In the genomic region with DNA sequence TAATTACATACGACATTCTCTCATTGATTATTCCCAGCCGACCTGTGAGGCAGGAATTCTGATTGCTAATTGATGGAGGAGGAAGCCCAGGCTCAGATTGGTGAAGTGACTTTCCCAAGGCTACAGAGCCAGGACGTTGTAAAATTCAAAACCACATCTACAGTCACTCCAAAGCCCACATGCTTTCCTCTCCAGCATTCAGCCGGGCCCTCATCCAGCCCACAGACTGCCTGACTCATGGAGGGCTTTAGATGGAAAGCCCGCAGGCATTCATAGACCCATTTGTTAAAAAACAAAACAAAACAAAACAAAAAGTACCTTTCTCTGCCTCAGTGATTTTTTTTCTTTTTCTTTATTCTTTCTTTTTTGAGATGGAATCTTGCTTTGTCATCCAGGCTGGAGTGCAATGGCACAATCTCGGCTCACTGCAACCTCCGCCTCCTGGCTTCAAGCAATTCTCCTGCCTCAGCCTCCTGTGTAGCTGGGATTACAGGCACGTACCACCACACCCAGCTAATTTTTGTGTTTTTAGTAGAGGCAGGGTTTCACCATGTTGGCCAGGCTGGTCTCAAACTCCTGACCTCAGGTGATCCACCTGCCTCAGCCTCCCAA, we compare ENCODE assay signal across 12 cellular contexts. TPM values are rescaled to one million over a fixed set of nuclear protein-coding genes. Genes with fewer than 3 reads are reported as not detected.
DNase-seq lines count a peak whose midpoint lies in the region; ATAC-seq, FAIRE-seq and TF ChIP-seq lines count a peak whose summit lies in the region.
"Not testable (repeated sequence)": the region's sequence is repeated elsewhere in the genome, so short reads cannot be mapped to it uniquely, and the experiment has no call there.
"Had no signal": no experiment of that assay in that cellular context is flagged by ENCODE, and none has a peak within 500 bp of the region (broad histone marks: within the 10 kb centered on the region; RNA-seq: fewer than 3 reads in every experiment).

No MANE protein-coding gene starts in this region.

- H2AFZ ChIP-seq in parathyroid adenoma, result not testable (repeated sequence)

- not testable (repeated sequence) for H3K36me3 ChIP-seq in BLaER1; adipocyte (ENCODE audit: control insufficient read depth, insufficient read depth, low read length, severe bottlenecking); parathyroid adenoma (ENCODE audit: control insufficient read depth, insufficient read depth, low read length)

- not testable (repeated sequence) for TF ChIP-seq CTCF in foreskin keratinocyte (conservative IDR thresholded peaks at IDR 0.05); parathyroid adenoma (IDR thresholded peaks at IDR 0.05)

- not testable (repeated sequence) for H3K9me3 ChIP-seq in BLaER1; adipocyte (ENCODE audit: control insufficient read depth, low read length); parathyroid adenoma (ENCODE audit: control insufficient read depth, low read length)

- H3K27ac ChIP-seq in BLaER1 (peak overlapping the region; percentile 99; the same call in 1 of the 2 replicates), parathyroid adenoma (peak overlapping the region; percentile 98)
- not testable (repeated sequence) for H3K27ac ChIP-seq in foreskin keratinocyte

- H3K27me3 ChIP-seq in BLaER1; foreskin keratinocyte; parathyroid adenoma (ENCODE audit: control insufficient read depth, insufficient read depth, low read length): not testable (repeated sequence)
- peaks cover 14% of the 10 kb centered on the region for H3K27me3 ChIP-seq in adipocyte (replicated peaks; ENCODE audit: control insufficient read depth, insufficient read depth, low read length)

- not testable (repeated sequence) for FAIRE-seq in urothelium cell line (lab: Jason Lieb, UNC)

- in situ Hi-C loops in SK-MEL-5 (cut with HindIII; ENCODE audit: low pct_unique_long_range_greater_than_20kb, low sequenced_read_pairs), result not testable (repeated sequence)

- not testable (repeated sequence) for H3K79me2 ChIP-seq in parathyroid adenoma

- DNase-seq in H4 (ENCODE audit: low spot score) (peak; percentile 84), SK-MEL-5 (ENCODE audit: low read depth, low spot score) (peak; percentile 40), adipocyte (ENCODE audit: low read depth) (peak; percentile 86), dedifferentiated amniotic fluid mesenchymal stem cell (ENCODE audit: extremely low spot score) (peak; percentile 84), foreskin keratinocyte (peak in 1 of 2 donors; percentile 48), urothelium cell line (ENCODE audit: low spot score) (peak; percentile 44)

- H3K9ac ChIP-seq in BLaER1; adipocyte (ENCODE audit: low read length); parathyroid adenoma: not testable (repeated sequence)

- H3K4me2 ChIP-seq in BLaER1, result peak overlapping the region; percentile 87
- not testable (repeated sequence) for H3K4me2 ChIP-seq in parathyroid adenoma (ENCODE audit: low read length)

- H3K4me3 ChIP-seq in BLaER1; adipocyte (ENCODE audit: low read length); parathyroid adenoma (ENCODE audit: low read depth, low read length): not testable (repeated sequence)

- peak; percentile 52 for ATAC-seq in foreskin keratinocyte

- peaks cover 100% of the 10 kb centered on the region for H3K4me1 ChIP-seq in BLaER1
- peaks cover 15% of the 10 kb centered on the region for H3K4me1 ChIP-seq in adipocyte (ENCODE audit: control insufficient read depth, insufficient read depth, low read length)
- peaks cover 11% of the 10 kb centered on the region for H3K4me1 ChIP-seq in foreskin keratinocyte
- H3K4me1 ChIP-seq in parathyroid adenoma, result peaks cover 33% of the 10 kb centered on the region

- H4K20me1 ChIP-seq in BLaER1, result not testable (repeated sequence)

RNA-seq across cellular contexts. Expression of a gene that starts 22.8 kb away (rescaled TPM):
- total RNA-seq in H4 (2014; rRNA removed; shearing (Covaris generic)), result not detected in 2 replicates
- total RNA-seq in SK-MEL-5 (2014; rRNA removed; shearing (Covaris generic)), result not detected in 2 replicates
- polyA plus RNA-seq in SK-MEL-5 (2015; cell fraction: cytosol; rRNA removed), result not detected in 2 replicates
- not detected in 2 replicates for polyA plus RNA-seq in SK-MEL-5 (2015; cell fraction: nucleus; rRNA removed)
- total RNA-seq in foreskin keratinocyte, result not detected in 2 replicates
- polyA plus RNA-seq in foreskin keratinocyte, result not detected in 2 replicates
- total RNA-seq: dermis microvascular lymphatic vessel endothelial cell; gastroesophageal sphincter; natural killer cell treated with Interleukin-12 subunit alpha and Interleukin-12 subunit beta and Interleukin-15 and Interleukin-18, amount 100 ng/mL, for 72 hours had no signal
- polyA plus RNA-seq: liver had no signal
